ENCODE assay signal across 20 cellular contexts in genomic region chr5:54544044-54544443, GRCh38. TPM values are rescaled to one million over a fixed set of nuclear protein-coding genes. Genes with fewer than 3 reads are reported as not detected.
DNase-seq lines count a peak whose midpoint lies in the region; ATAC-seq and TF ChIP-seq lines count a peak whose summit lies in the region.
"Had no signal": no experiment of that assay in that cellular context is flagged by ENCODE, and none has a peak within 500 bp of the region (broad histone marks: within the 10 kb centered on the region; RNA-seq: fewer than 3 reads in every experiment).

No MANE protein-coding gene starts in this region.

- no peak for TF ChIP-seq RAD21 in IMR-90 (IDR thresholded peaks at IDR 0.05; ENCODE audit: low read length)

- no peak overlapping the region for H2AK9ac ChIP-seq in IMR-90 (replicated peaks; ENCODE audit: low read depth, low read length, poor library complexity)

- H3K27me3 Mint-ChIP-seq in MCF 10A (ENCODE audit: insufficient read depth, unreplicated experiment): no peaks in the 10 kb centered on the region
- peaks cover 0 to 2% (median 0%) of the 10 kb centered on the region in 3 donors for H3K27me3 Mint-ChIP-seq in immature natural killer cell (ENCODE audit: low read depth in 3 of 3)
- no peaks in the 10 kb centered on the region for H3K27me3 Mint-ChIP-seq in memory B cell
- H3K27me3 Mint-ChIP-seq in CD8-positive, alpha-beta memory T cell: peaks cover 0 to 1% of the 10 kb centered on the region in 2 donors
- H3K27me3 Mint-ChIP-seq: IgD-negative memory B cell had no signal

- peak overlapping the region; percentile 62; the same call in 1 of the 2 replicates for H3K23ac ChIP-seq in IMR-90 (ENCODE audit: low read depth, low read length)

- H3K4ac ChIP-seq in IMR-90 (ENCODE audit: low read depth, low read length): no peak overlapping the region

- in situ Hi-C loops in mammary epithelial cell (cut with MboI; ENCODE audit: low sequenced_read_pairs in 2 of 2) (no loop called here), IMR-90 (cut with MboI; ENCODE audit: low sequenced_read_pairs) (no loop called here)

- no peak overlapping the region for H3K18ac ChIP-seq in IMR-90 (ENCODE audit: low read depth, low read length)

- peaks cover 26 to 78% of the 10 kb centered on the region in 2 experiments for H3K79me1 ChIP-seq in IMR-90 (ENCODE audit: low read depth in 1 of 2, low read length in 2 of 2)

- no peak overlapping the region; the same call in 1 of the 2 replicates for H2AK5ac ChIP-seq in IMR-90 (ENCODE audit: low read depth, low read length)

- no peaks in the 10 kb centered on the region for H3K36me3 Mint-ChIP-seq in MCF 10A (ENCODE audit: insufficient read depth, unreplicated experiment)
- peaks cover 2 to 15% (median 5%) of the 10 kb centered on the region in 3 donors for H3K36me3 Mint-ChIP-seq in immature natural killer cell
- H3K36me3 Mint-ChIP-seq in memory B cell: peaks cover 22% of the 10 kb centered on the region
- peaks cover 1 to 52% (median 23%) of the 10 kb centered on the region in 3 donors for H3K36me3 Mint-ChIP-seq in CD8-positive, alpha-beta memory T cell

- CTCF ChIA-PET in MCF 10A (lab: Yijun Ruan, JAX): interaction anchor here (1.1 kb wide), 1 partner anchor 15 kb away, joined by 3 read pairs; no protein-coding TSS in a partner anchor
- CTCF ChIA-PET in mammary epithelial cell (lab: Charles Lee; ENCODE audit: low non-redundant PET): no interaction called here
- CTCF ChIA-PET in IMR-90 (lab: Yijun Ruan, JAX): interaction anchor here (0.6 kb wide), 1 partner anchor 410 kb away, joined by 5 read pairs; no protein-coding TSS in a partner anchor
- CTCF ChIA-PET in CD8-positive, alpha-beta memory T cell (lab: Charles Lee): no interaction called here

- 94% methylated on average over 3 of the region's 4 CpGs for WGBS in mammary epithelial cell (ENCODE audit: low coverage, missing lambda C conversion rate)
- WGBS in IMR-90 (ENCODE audit: extremely low coverage in 2 of 2, insufficient read length in 1 of 2), 2 experiments: no CpG with 5 or more reads among the region's 4 CpGs

- H3K9me3 Mint-ChIP-seq in MCF 10A (ENCODE audit: unreplicated experiment) (no peaks in the 10 kb centered on the region), immature natural killer cell (no peaks in the 10 kb centered on the region), memory B cell (no peaks in the 10 kb centered on the region)
- no peaks in the 10 kb centered on the region for H3K9me3 Mint-ChIP-seq in CD8-positive, alpha-beta memory T cell
- H3K9me3 Mint-ChIP-seq: CD8-positive, alpha-beta T cell; GM23338; IgD-negative memory B cell had no signal

- H3K4me3 Mint-ChIP-seq in MCF 10A (ENCODE audit: unreplicated experiment) (no peak overlapping the region), immature natural killer cell (peak overlapping the region in 2 of 5 donors; percentile 16 to 38), memory B cell (no peak overlapping the region)
- no peak overlapping the region for H3K4me3 Mint-ChIP-seq in CD8-positive, alpha-beta memory T cell
- H3K4me3 Mint-ChIP-seq: CD8-positive, alpha-beta T cell; GM23338; IgD-negative memory B cell had no signal

- peaks cover 5% of the 10 kb centered on the region for H3K4me1 Mint-ChIP-seq in MCF 10A (ENCODE audit: insufficient read depth, unreplicated experiment)
- peaks cover 0 to 55% of the 10 kb centered on the region in 2 donors for H3K4me1 Mint-ChIP-seq in immature natural killer cell
- H3K4me1 Mint-ChIP-seq in memory B cell: peaks cover 21% of the 10 kb centered on the region
- H3K4me1 Mint-ChIP-seq in CD8-positive, alpha-beta memory T cell: peaks cover 32 to 66% (median 51%) of the 10 kb centered on the region in 3 donors

- H3K56ac ChIP-seq in IMR-90 (ENCODE audit: extremely low read depth, insufficient read depth, low read length): no peak overlapping the region

- ATAC-seq in IMR-90 (ENCODE audit: low read depth): no peak
- no peak for ATAC-seq in memory B cell (ENCODE audit: low read depth)
- ATAC-seq: A549; CD8-positive, alpha-beta T cell; GM23338 had no signal

- H2BK5ac ChIP-seq in IMR-90 (ENCODE audit: low read depth, low read length, poor library complexity, severe bottlenecking): no peak overlapping the region

- H4K5ac ChIP-seq in IMR-90 (ENCODE audit: low read depth, low read length): no peak overlapping the region

- H3K4me3 ChIP-seq in mammary epithelial cell (replicated peaks in 1 of 3; ENCODE audit: insufficient read depth in 1 of 3, low read depth in 2 of 3, low read length in 3 of 3) (no peak overlapping the region), IMR-90 (ENCODE audit: insufficient read depth, low read depth, low read length) (no peak overlapping the region)
- no peak overlapping the region for H3K4me3 ChIP-seq in CD8-positive, alpha-beta memory T cell (ENCODE audit: low read length)
- H3K4me3 ChIP-seq: A549, GM23338 had no signal

- H3K27ac Mint-ChIP-seq in MCF 10A (ENCODE audit: low read depth, unreplicated experiment): no peak overlapping the region
- peak overlapping the region in 5 of 6 donors; percentile 11 to 47 (median 35) for H3K27ac Mint-ChIP-seq in immature natural killer cell
- H3K27ac Mint-ChIP-seq in memory B cell: peak overlapping the region; percentile 47
- peak overlapping the region in 2 of 8 donors; percentile 19 to 66 for H3K27ac Mint-ChIP-seq in CD8-positive, alpha-beta memory T cell
- H3K27ac Mint-ChIP-seq: CD8-positive, alpha-beta T cell; GM23338; IgD-negative memory B cell had no signal

- H4K20me1 ChIP-seq in mammary epithelial cell (ENCODE audit: insufficient read depth, low read length) (no peaks in the 10 kb centered on the region), IMR-90 (ENCODE audit: insufficient read depth, low read length) (peaks cover 85% of the 10 kb centered on the region)

- peaks cover 32% of the 10 kb centered on the region for H3K9me1 ChIP-seq in IMR-90 (ENCODE audit: insufficient read depth, low read length)

- no peak overlapping the region for H3K9ac ChIP-seq in mammary epithelial cell (ENCODE audit: insufficient read depth, low read length)
- H3K9ac ChIP-seq in IMR-90 (ENCODE audit: low read depth, low read length): no peak overlapping the region

- H4K8ac ChIP-seq in IMR-90 (ENCODE audit: low read depth in 2 of 2, low read length in 2 of 2): no peak overlapping the region

- H2BK20ac ChIP-seq in IMR-90 (ENCODE audit: low read depth, low read length): no peak overlapping the region

- peak overlapping the region; percentile 54; the same call in 1 of the 2 replicates for H3K14ac ChIP-seq in IMR-90 (replicated peaks; ENCODE audit: low read depth, low read length)

- POLR2A ChIA-PET in MCF 10A (lab: Yijun Ruan, JAX): no interaction called here
- POLR2A ChIA-PET in IMR-90 (lab: Charles Lee; ENCODE audit: unreplicated experiment): no interaction called here
- POLR2A ChIA-PET in CD8-positive, alpha-beta memory T cell (lab: Charles Lee): no interaction called here

- TF ChIP-seq POLR2A in IMR-90 (IDR thresholded peaks at IDR 0.05; ENCODE audit: low read depth, low read length): no peak

- peaks cover 22% of the 10 kb centered on the region for H3K79me2 ChIP-seq in mammary epithelial cell (ENCODE audit: insufficient read depth, low read length)

- H2AFZ ChIP-seq in mammary epithelial cell (ENCODE audit: low read depth, low read length) (no peak overlapping the region), IMR-90 (replicated peaks; ENCODE audit: low read length, poor library complexity) (no peak overlapping the region)
- H2AFZ ChIP-seq: GM23338 had no signal

- intact Hi-C loops in MCF 10A (cut with micrococcal nuclease): no loop called here
- intact Hi-C loops in mammary epithelial cell (cut with micrococcal nuclease): no loop called here
- intact Hi-C loops in IMR-90 (cut with micrococcal nuclease): no loop called here

- no peaks in the 10 kb centered on the region for H3K36me3 ChIP-seq in mammary epithelial cell (ENCODE audit: insufficient read depth, low read length)
- peaks cover 21% of the 10 kb centered on the region for H3K36me3 ChIP-seq in IMR-90 (ENCODE audit: control insufficient read depth, insufficient read depth, low read length)
- no peaks in the 10 kb centered on the region for H3K36me3 ChIP-seq in CD8-positive, alpha-beta memory T cell (ENCODE audit: insufficient read depth, low read length)

- TF ChIP-seq CTCF in MCF 10A (IDR thresholded peaks at IDR 0.05; ENCODE audit: unreplicated experiment): no peak
- no peak for TF ChIP-seq CTCF in mammary epithelial cell (conservative IDR thresholded peaks at IDR 0.05 in 1 of 2, IDR thresholded peaks at IDR 0.05 in 1 of 2; ENCODE audit: extremely low read depth in 1 of 2, insufficient read depth in 1 of 2, low read depth in 1 of 2, low read length in 2 of 2)
- TF ChIP-seq CTCF in IMR-90 (conservative IDR thresholded peaks at IDR 0.05; ENCODE audit: low read depth, low read length): no peak

- H3K4me2 ChIP-seq in mammary epithelial cell (ENCODE audit: insufficient read depth, low read depth, low read length): no peak overlapping the region
- no peak overlapping the region for H3K4me2 ChIP-seq in IMR-90 (ENCODE audit: low read depth, low read length)
- H3K4me2 ChIP-seq: A549, GM23338 had no signal

- H3K4me1 ChIP-seq in mammary epithelial cell (ENCODE audit: insufficient read depth, low read length) (peaks cover 11% of the 10 kb centered on the region), IMR-90 (ENCODE audit: control insufficient read depth, insufficient read depth, low read length) (peaks cover 13% of the 10 kb centered on the region)
- H3K4me1 ChIP-seq in CD8-positive, alpha-beta memory T cell (ENCODE audit: insufficient read depth, low read length): no peaks in the 10 kb centered on the region
- H3K4me1 ChIP-seq: A549, Caco-2 had no signal

- no peak overlapping the region for H4K91ac ChIP-seq in IMR-90 (ENCODE audit: insufficient read depth, low read depth, low read length)

- H3K27me3 ChIP-seq in mammary epithelial cell (ENCODE audit: insufficient read depth, low read length): no peaks in the 10 kb centered on the region
- no peaks in the 10 kb centered on the region for H3K27me3 ChIP-seq in IMR-90 (ENCODE audit: control insufficient read depth, insufficient read depth, low read length)
- H3K27me3 ChIP-seq in CD8-positive, alpha-beta memory T cell (ENCODE audit: insufficient read depth, low read length, poor library complexity, severe bottlenecking): no peaks in the 10 kb centered on the region

- H2BK120ac ChIP-seq in IMR-90 (ENCODE audit: low read depth, low read length): no peak overlapping the region

- no peak for DNase-seq in MCF 10A (ENCODE audit: unreplicated experiment)
- DNase-seq in mammary epithelial cell: no peak
- no peak for DNase-seq in IMR-90
- DNase-seq in immature natural killer cell: no peak
- no peak for DNase-seq in memory B cell (ENCODE audit: low spot score in 2 of 2)
- DNase-seq in COR-L47 (lab: John Stamatoyannopoulos, UW): no peak
- no peak for DNase-seq in CD8-positive, alpha-beta memory T cell
- no peak for DNase-seq in NCI-H345 (lab: John Stamatoyannopoulos, UW)
- DNase-seq: AML-193; Caco-2; CD8-positive, alpha-beta T cell; DMS153; DMS79 treated with DMSO at 0.1 percent for 48 hours; GF-D8; HCEC 1CT had no signal

- H3K9me3 ChIP-seq in mammary epithelial cell (replicated peaks; ENCODE audit: insufficient read depth, low read length) (no peaks in the 10 kb centered on the region), IMR-90 (ENCODE audit: control insufficient read depth, insufficient read depth, low read length) (no peaks in the 10 kb centered on the region)
- H3K9me3 ChIP-seq in CD8-positive, alpha-beta memory T cell (ENCODE audit: low read length): no peaks in the 10 kb centered on the region
- H3K9me3 ChIP-seq: A549, Caco-2 had no signal

- dilution Hi-C loops in mammary epithelial cell (cut with HindIII; ENCODE audit: low sequenced_read_pairs) (no loop called here), IMR-90 (cut with HindIII; ENCODE audit: low sequenced_read_pairs, unreplicated experiment) (no loop called here)

- H2BK15ac ChIP-seq in IMR-90 (ENCODE audit: low read depth, low read length): no peak overlapping the region

- TSS peak; percentile 20 for BruUV-seq in MCF 10A (replicated peaks; lab: Mats Ljungman, UMichigan)
- BruUV-seq in mammary epithelial cell (replicated peaks; lab: Mats Ljungman, UMichigan): no TSS peak
- no TSS peak for BruUV-seq in IMR-90 (replicated peaks; lab: Mats Ljungman, UMichigan)

- H3K27ac ChIP-seq in mammary epithelial cell (ENCODE audit: insufficient read depth, low read depth, low read length) (no peak overlapping the region), IMR-90 (ENCODE audit: insufficient read depth, low read length) (no peak overlapping the region)
- no peak overlapping the region for H3K27ac ChIP-seq in CD8-positive, alpha-beta memory T cell (ENCODE audit: low read depth, low read length)
- H3K27ac ChIP-seq: 22Rv1, A549, C4-2B had no signal

RNA-seq across cellular contexts. Expression of gene SNX18, which starts 26.5 kb away (rescaled TPM):
- 8.7 and 10.0 TPM in 2 replicates for total RNA-seq in MCF 10A (2022)
- total RNA-seq in mammary epithelial cell: 10 to 100 TPM; 22.6 to 84.0 TPM
- polyA plus RNA-seq in mammary epithelial cell: 7.6 TPM
- polyA minus RNA-seq in mammary epithelial cell: 10.5 TPM
- total RNA-seq in IMR-90 (2012; rRNA removed): 50.0 and 67.8 TPM in 2 replicates
- polyA plus RNA-seq in IMR-90 (2012; rRNA removed): 31.2 and 40.1 TPM in 2 replicates
- polyA plus RNA-seq in IMR-90 (2012; cell fraction: cytosol; rRNA removed): 33.9 and 66.4 TPM in 2 replicates
- polyA plus RNA-seq in IMR-90 (2012; cell fraction: nucleus; rRNA removed; ENCODE audit: low replicate concordance): 17.8 and 42.7 TPM in 2 replicates
- polyA plus RNA-seq in immature natural killer cell: 10 to 100 TPM in 1 of 3 donors, 1 to 10 TPM in 2; 1.5 to 10.2 (median 6.0) TPM
- total RNA-seq in CD8-positive, alpha-beta memory T cell: 10 to 100 TPM; 21.5 to 23.9 TPM
- polyA plus RNA-seq in CD8-positive, alpha-beta memory T cell: 3.8 TPM

Comparison
In these comparisons a context has a peak if more than half of its experiments do, and no peak if none do; other contexts are left out.
1. CTCF ChIA-PET loops: an anchor here in MCF 10A (1.1 kb wide) and IMR-90 (0.6 kb wide); none called in mammary epithelial cell and CD8-positive, alpha-beta memory T cell.